ENCODE assay signal across 1 cellular context in the genomic region with DNA sequence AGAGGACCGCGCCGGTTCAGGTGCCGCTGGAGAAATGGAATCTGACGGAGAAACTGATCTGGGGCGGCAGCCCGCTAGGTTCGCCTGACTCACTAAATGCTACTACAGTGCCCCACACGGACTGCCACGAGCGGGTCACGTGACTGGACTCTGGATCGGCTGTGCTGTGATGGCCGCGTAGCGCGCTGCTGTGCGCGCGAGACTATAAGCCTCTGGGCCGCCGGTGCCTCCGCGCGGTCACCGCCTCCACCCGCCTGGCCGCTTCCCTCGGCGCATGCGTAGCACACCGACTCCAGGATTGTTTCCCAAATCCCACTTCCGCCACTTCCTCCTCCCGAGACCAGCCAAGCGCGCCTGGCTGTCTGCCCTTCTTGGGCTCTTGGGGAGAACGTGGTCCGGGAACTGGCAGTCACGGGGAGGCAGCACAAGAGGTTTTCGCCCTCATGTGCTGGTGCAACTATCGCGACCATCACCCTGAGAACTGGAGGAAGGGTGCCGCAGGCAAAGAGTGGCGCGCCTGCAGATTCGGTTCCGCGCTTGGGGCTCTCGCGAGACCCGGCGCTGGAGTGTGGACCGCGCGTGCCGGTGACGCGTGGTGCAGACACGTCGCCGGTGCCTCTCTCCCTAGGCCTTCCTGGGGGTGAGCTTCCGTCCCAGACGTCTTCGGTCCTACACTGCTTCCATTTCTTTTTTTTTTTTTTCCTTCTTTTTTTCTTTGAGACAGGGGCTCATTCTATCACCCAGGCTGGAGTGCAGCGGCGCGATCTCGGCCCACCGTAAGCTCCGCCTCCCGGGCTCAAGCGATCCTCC.
A peak's percentile ranks its signal among the peaks of the same experiment; 100 is the strongest.
TF ChIP-seq lines count a peak whose summit lies in the region.

No MANE protein-coding gene starts in this region.

TF ChIP-seq in HepG2, 621 proteins besides CTCF, POLR2A, EP300 and RAD21 (continued from another document and continues in another):
- TF ChIP-seq ZNF550 (CRISPR knock-in tag; IDR thresholded peaks at IDR 0.05; ENCODE audit: borderline replicate concordance) (0 out of 2 replicates have a peak, but pooled peaks have one; percentile 27), MYC (CRISPR knock-in tag; IDR thresholded peaks at IDR 0.05; ENCODE audit: borderline replicate concordance) (peak; percentile 93; the same call in 1 of the 2 replicates), GABPB1 (CRISPR knock-in tag; IDR thresholded peaks at IDR 0.05) (peak; percentile 92), KDM5A (IDR thresholded peaks at IDR 0.05; ENCODE audit: borderline replicate concordance, low read length) (peak; percentile 78; the same call in 1 of the 2 replicates), PRPF4 (IDR thresholded peaks at IDR 0.05; ENCODE audit: low read depth, low read length, poor library complexity, severe bottlenecking) (no peak), ZNF331 (CRISPR knock-in tag; IDR thresholded peaks at IDR 0.05) (peak; percentile 6; the same call in 1 of the 2 replicates), ZNF34 (CRISPR knock-in tag; IDR thresholded peaks at IDR 0.05; ENCODE audit: borderline replicate concordance) (peak; percentile 44; the same call in 1 of the 2 replicates), ZNF207 (IDR thresholded peaks at IDR 0.05; ENCODE audit: borderline replicate concordance) (peak; percentile 50; the same call in 1 of the 2 replicates), ZZZ3 (CRISPR knock-in tag; IDR thresholded peaks at IDR 0.05; ENCODE audit: borderline replicate concordance) (no peak), SUZ12 (IDR thresholded peaks at IDR 0.05; ENCODE audit: low read depth, low read length) (no peak), ZNF329 (CRISPR knock-in tag; IDR thresholded peaks at IDR 0.05; ENCODE audit: low read depth) (0 out of 2 replicates have a peak, but pooled peaks have one; percentile 76), ZBTB7A (CRISPR knock-in tag; IDR thresholded peaks at IDR 0.05) (no peak; the same call in 1 of the 2 replicates), TGIF2 (CRISPR knock-in tag; IDR thresholded peaks at IDR 0.05) (peak; percentile 83), NFATC3 (CRISPR knock-in tag; IDR thresholded peaks at IDR 0.05) (0 out of 2 replicates have a peak, but pooled peaks have one; percentile 6), RXRA (CRISPR knock-in tag; IDR thresholded peaks at IDR 0.05) (peak; percentile 75), ZNF24 (IDR thresholded peaks at IDR 0.05) (no peak), PHF5A (CRISPR knock-in tag; IDR thresholded peaks at IDR 0.05; ENCODE audit: low read depth, unreplicated experiment) (peak; percentile 63), ZFP36L2 (CRISPR knock-in tag; IDR thresholded peaks at IDR 0.05) (no peak), NFIB (CRISPR knock-in tag; IDR thresholded peaks at IDR 0.05; ENCODE audit: borderline replicate concordance) (no peak), MEIS2 (CRISPR knock-in tag; IDR thresholded peaks at IDR 0.05) (peak; percentile 70; the same call in 1 of the 2 replicates), ZNF670 (CRISPR knock-in tag; IDR thresholded peaks at IDR 0.05; ENCODE audit: borderline replicate concordance) (peak; percentile 93), TCF7 (IDR thresholded peaks at IDR 0.05; ENCODE audit: low read depth) (no peak), JUN (CRISPR knock-in tag; IDR thresholded peaks at IDR 0.05) (no peak), HMG20B (CRISPR knock-in tag; conservative IDR thresholded peaks at IDR 0.05) (no peak), ZKSCAN8 (CRISPR knock-in tag; IDR thresholded peaks at IDR 0.05; ENCODE audit: borderline replicate concordance) (0 out of 2 replicates have a peak, but pooled peaks have one; percentile 7), TEAD3 (CRISPR knock-in tag; optimal IDR thresholded peaks at IDR 0.05; ENCODE audit: borderline replicate concordance) (peak; percentile 79), ZNF775 (CRISPR knock-in tag; IDR thresholded peaks at IDR 0.05; ENCODE audit: borderline replicate concordance) (no peak; the same call in 1 of the 2 replicates), ONECUT2 (CRISPR knock-in tag; IDR thresholded peaks at IDR 0.05) (peak; percentile 53; the same call in 1 of the 2 replicates)
- TF ChIP-seq, protein P1, sequence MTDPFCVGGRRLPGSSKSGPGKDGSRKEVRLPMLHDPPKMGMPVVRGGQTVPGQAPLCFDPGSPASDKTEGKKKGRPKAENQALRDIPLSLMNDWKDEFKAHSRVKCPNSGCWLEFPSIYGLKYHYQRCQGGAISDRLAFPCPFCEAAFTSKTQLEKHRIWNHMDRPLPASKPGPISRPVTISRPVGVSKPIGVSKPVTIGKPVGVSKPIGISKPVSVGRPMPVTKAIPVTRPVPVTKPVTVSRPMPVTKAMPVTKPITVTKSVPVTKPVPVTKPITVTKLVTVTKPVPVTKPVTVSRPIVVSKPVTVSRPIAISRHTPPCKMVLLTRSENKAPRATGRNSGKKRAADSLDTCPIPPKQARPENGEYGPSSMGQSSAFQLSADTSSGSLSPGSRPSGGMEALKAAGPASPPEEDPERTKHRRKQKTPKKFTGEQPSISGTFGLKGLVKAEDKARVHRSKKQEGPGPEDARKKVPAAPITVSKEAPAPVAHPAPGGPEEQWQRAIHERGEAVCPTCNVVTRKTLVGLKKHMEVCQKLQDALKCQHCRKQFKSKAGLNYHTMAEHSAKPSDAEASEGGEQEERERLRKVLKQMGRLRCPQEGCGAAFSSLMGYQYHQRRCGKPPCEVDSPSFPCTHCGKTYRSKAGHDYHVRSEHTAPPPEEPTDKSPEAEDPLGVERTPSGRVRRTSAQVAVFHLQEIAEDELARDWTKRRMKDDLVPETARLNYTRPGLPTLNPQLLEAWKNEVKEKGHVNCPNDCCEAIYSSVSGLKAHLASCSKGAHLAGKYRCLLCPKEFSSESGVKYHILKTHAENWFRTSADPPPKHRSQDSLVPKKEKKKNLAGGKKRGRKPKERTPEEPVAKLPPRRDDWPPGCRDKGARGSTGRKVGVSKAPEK (CRISPR knock-in tag; IDR thresholded peaks at IDR 0.05; ENCODE audit: borderline replicate concordance): no peak; the same call in 1 of the 2 replicates
- TF ChIP-seq, protein P2, sequence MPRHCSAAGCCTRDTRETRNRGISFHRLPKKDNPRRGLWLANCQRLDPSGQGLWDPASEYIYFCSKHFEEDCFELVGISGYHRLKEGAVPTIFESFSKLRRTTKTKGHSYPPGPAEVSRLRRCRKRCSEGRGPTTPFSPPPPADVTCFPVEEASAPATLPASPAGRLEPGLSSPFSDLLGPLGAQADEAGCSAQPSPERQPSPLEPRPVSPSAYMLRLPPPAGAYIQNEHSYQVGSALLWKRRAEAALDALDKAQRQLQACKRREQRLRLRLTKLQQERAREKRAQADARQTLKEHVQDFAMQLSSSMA (CRISPR knock-in tag; IDR thresholded peaks at IDR 0.05): peak; percentile 98
- TF ChIP-seq, protein P3, sequence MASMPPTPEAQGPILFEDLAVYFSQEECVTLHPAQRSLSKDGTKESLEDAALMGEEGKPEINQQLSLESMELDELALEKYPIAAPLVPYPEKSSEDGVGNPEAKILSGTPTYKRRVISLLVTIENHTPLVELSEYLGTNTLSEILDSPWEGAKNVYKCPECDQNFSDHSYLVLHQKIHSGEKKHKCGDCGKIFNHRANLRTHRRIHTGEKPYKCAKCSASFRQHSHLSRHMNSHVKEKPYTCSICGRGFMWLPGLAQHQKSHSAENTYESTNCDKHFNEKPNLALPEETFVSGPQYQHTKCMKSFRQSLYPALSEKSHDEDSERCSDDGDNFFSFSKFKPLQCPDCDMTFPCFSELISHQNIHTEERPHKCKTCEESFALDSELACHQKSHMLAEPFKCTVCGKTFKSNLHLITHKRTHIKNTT (CRISPR knock-in tag; IDR thresholded peaks at IDR 0.05): no peak; the same call in 1 of the 2 replicates
- TF ChIP-seq, protein P4, sequence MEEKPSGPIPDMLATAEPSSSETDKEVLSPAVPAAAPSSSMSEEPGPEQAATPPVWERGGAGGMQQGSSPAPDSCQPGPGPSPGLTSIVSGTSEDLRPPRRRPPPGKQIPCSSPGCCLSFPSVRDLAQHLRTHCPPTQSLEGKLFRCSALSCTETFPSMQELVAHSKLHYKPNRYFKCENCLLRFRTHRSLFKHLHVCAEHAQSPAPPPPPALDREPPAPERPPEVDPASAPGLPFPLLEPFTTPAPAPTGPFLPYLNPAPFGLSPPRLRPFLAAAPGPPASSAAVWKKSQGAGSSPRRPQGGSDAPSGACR (CRISPR knock-in tag; IDR thresholded peaks at IDR 0.05): 0 out of 2 replicates have a peak, but pooled peaks have one; percentile 33
- TF ChIP-seq, protein P5, sequence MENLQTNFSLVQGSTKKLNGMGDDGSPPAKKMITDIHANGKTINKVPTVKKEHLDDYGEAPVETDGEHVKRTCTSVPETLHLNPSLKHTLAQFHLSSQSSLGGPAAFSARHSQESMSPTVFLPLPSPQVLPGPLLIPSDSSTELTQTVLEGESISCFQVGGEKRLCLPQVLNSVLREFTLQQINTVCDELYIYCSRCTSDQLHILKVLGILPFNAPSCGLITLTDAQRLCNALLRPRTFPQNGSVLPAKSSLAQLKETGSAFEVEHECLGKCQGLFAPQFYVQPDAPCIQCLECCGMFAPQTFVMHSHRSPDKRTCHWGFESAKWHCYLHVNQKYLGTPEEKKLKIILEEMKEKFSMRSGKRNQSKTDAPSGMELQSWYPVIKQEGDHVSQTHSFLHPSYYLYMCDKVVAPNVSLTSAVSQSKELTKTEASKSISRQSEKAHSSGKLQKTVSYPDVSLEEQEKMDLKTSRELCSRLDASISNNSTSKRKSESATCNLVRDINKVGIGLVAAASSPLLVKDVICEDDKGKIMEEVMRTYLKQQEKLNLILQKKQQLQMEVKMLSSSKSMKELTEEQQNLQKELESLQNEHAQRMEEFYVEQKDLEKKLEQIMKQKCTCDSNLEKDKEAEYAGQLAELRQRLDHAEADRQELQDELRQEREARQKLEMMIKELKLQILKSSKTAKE (CRISPR knock-in tag; IDR thresholded peaks at IDR 0.05; ENCODE audit: borderline replicate concordance): peak; percentile 61; the same call in 1 of the 2 replicates
- TF ChIP-seq, protein P6, sequence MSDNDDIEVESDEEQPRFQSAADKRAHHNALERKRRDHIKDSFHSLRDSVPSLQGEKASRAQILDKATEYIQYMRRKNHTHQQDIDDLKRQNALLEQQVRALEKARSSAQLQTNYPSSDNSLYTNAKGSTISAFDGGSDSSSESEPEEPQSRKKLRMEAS (IDR thresholded peaks at IDR 0.05): peak; percentile 92
- TF ChIP-seq, protein P7, sequence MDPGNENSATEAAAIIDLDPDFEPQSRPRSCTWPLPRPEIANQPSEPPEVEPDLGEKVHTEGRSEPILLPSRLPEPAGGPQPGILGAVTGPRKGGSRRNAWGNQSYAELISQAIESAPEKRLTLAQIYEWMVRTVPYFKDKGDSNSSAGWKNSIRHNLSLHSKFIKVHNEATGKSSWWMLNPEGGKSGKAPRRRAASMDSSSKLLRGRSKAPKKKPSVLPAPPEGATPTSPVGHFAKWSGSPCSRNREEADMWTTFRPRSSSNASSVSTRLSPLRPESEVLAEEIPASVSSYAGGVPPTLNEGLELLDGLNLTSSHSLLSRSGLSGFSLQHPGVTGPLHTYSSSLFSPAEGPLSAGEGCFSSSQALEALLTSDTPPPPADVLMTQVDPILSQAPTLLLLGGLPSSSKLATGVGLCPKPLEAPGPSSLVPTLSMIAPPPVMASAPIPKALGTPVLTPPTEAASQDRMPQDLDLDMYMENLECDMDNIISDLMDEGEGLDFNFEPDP (CRISPR knock-in tag; conservative IDR thresholded peaks at IDR 0.05): 0 out of 2 replicates have a peak, but pooled peaks have one; percentile 78
- TF ChIP-seq, protein P8, sequence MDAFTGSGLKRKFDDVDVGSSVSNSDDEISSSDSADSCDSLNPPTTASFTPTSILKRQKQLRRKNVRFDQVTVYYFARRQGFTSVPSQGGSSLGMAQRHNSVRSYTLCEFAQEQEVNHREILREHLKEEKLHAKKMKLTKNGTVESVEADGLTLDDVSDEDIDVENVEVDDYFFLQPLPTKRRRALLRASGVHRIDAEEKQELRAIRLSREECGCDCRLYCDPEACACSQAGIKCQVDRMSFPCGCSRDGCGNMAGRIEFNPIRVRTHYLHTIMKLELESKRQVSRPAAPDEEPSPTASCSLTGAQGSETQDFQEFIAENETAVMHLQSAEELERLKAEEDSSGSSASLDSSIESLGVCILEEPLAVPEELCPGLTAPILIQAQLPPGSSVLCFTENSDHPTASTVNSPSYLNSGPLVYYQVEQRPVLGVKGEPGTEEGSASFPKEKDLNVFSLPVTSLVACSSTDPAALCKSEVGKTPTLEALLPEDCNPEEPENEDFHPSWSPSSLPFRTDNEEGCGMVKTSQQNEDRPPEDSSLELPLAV (CRISPR knock-in tag; conservative IDR thresholded peaks at IDR 0.05; ENCODE audit: low read depth): no peak; the same call in 1 of the 2 replicates
- TF ChIP-seq, protein P9, sequence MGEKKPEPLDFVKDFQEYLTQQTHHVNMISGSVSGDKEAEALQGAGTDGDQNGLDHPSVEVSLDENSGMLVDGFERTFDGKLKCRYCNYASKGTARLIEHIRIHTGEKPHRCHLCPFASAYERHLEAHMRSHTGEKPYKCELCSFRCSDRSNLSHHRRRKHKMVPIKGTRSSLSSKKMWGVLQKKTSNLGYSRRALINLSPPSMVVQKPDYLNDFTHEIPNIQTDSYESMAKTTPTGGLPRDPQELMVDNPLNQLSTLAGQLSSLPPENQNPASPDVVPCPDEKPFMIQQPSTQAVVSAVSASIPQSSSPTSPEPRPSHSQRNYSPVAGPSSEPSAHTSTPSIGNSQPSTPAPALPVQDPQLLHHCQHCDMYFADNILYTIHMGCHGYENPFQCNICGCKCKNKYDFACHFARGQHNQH (CRISPR knock-in tag; IDR thresholded peaks at IDR 0.05): peak; percentile 95
- TF ChIP-seq, protein P10, sequence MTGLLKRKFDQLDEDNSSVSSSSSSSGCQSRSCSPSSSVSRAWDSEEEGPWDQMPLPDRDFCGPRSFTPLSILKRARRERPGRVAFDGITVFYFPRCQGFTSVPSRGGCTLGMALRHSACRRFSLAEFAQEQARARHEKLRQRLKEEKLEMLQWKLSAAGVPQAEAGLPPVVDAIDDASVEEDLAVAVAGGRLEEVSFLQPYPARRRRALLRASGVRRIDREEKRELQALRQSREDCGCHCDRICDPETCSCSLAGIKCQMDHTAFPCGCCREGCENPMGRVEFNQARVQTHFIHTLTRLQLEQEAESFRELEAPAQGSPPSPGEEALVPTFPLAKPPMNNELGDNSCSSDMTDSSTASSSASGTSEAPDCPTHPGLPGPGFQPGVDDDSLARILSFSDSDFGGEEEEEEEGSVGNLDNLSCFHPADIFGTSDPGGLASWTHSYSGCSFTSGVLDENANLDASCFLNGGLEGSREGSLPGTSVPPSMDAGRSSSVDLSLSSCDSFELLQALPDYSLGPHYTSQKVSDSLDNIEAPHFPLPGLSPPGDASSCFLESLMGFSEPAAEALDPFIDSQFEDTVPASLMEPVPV (CRISPR knock-in tag; IDR thresholded peaks at IDR 0.05): peak; percentile 91
- TF ChIP-seq, protein P11, sequence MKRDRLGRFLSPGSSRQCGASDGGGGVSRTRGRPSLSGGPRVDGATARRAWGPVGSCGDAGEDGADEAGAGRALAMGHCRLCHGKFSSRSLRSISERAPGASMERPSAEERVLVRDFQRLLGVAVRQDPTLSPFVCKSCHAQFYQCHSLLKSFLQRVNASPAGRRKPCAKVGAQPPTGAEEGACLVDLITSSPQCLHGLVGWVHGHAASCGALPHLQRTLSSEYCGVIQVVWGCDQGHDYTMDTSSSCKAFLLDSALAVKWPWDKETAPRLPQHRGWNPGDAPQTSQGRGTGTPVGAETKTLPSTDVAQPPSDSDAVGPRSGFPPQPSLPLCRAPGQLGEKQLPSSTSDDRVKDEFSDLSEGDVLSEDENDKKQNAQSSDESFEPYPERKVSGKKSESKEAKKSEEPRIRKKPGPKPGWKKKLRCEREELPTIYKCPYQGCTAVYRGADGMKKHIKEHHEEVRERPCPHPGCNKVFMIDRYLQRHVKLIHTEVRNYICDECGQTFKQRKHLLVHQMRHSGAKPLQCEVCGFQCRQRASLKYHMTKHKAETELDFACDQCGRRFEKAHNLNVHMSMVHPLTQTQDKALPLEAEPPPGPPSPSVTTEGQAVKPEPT (CRISPR knock-in tag; IDR thresholded peaks at IDR 0.05; ENCODE audit: low read depth): no peak; the same call in 1 of the 2 replicates
